ENCODE assay signal across 8 cellular contexts in genomic region chr6:169800668-169801395, GRCh38. TPM values are rescaled to one million over a fixed set of nuclear protein-coding genes. Genes with fewer than 3 reads are reported as not detected.
DNase-seq lines count a peak whose midpoint lies in the region; TF ChIP-seq lines count a peak whose summit lies in the region.

No MANE protein-coding gene starts in this region.

- H3K4me3 ChIP-seq in Caco-2 (ENCODE audit: low read depth, low read length) (no peak overlapping the region), transverse colon (no peak overlapping the region)

- POLR2A ChIA-PET in Caco-2 (lab: Charles Lee), result interaction anchor here (1.0 to 3.4 kb wide), 5 partner anchors 10 to 490 kb away, joined by 4 to 51 read pairs (median 5); partner anchors contain the start of genes DLL1 and ERMARD

- H3K14ac ChIP-seq in H9 (ENCODE audit: insufficient read depth, low read length), result no peak overlapping the region; the same call in 1 of the 2 replicates

- H2BK12ac ChIP-seq in H9 (ENCODE audit: insufficient read length, low read depth, low read length), result no peak overlapping the region

- H3K79me2 ChIP-seq in H9 (ENCODE audit: insufficient read depth, low read length), result no peaks in the 10 kb centered on the region

- H3K27me3 ChIP-seq in Caco-2 (replicated peaks; ENCODE audit: control insufficient read depth, insufficient read depth, low read length), result no peaks in the 10 kb centered on the region
- 0 out of 2 replicates have a peak, but pooled peaks cover 2% of the 10 kb centered on the region for H3K27me3 ChIP-seq in H9 (ENCODE audit: insufficient read depth, low read length)
- no peaks in the 10 kb centered on the region for H3K27me3 ChIP-seq in transverse colon

- H3K27me3 Mint-ChIP-seq in Caco-2 (ENCODE audit: insufficient read depth, unreplicated experiment) (no peaks in the 10 kb centered on the region), H9 (ENCODE audit: low read depth) (peaks cover 27% of the 10 kb centered on the region)

- H3K27ac Mint-ChIP-seq in Caco-2 (ENCODE audit: unreplicated experiment), result peak overlapping the region; percentile 93
- H3K27ac Mint-ChIP-seq in H9, result no peak overlapping the region; a peak in 1 of 7 replicates

- H3K4me1 ChIP-seq in Caco-2, result peaks cover 81% of the 10 kb centered on the region
- no peaks in the 10 kb centered on the region for H3K4me1 ChIP-seq in H9 (ENCODE audit: insufficient read depth, low read length)
- peaks cover 11 to 17% (median 14%) of the 10 kb centered on the region in 4 donors for H3K4me1 ChIP-seq in transverse colon

- no peaks in the 10 kb centered on the region for H4K20me1 ChIP-seq in H9 (ENCODE audit: control insufficient read depth, insufficient read depth, insufficient read length)

- no peak overlapping the region for H4K91ac ChIP-seq in H9 (ENCODE audit: insufficient read length, low read depth, low read length)

- no peak overlapping the region for H2BK20ac ChIP-seq in H9 (ENCODE audit: low read depth, low read length, poor library complexity, severe bottlenecking)

- no peak overlapping the region for H2BK120ac ChIP-seq in H9 (ENCODE audit: low read depth, low read length, poor library complexity, severe bottlenecking)

- intact Hi-C loops in Caco-2 (cut with micrococcal nuclease; ENCODE audit: unreplicated experiment), result loop anchor here (1.0 to 2.0 kb wide), 3 partner anchors 9 to 30 kb away; no protein-coding TSS in a partner anchor
- intact Hi-C loops in transverse colon (cut with DNase I; ENCODE audit: low total_unique reads), result no loop called here

- H3T11ph ChIP-seq in H9 (ENCODE audit: low read length), result no peak overlapping the region

- H3K36me3 ChIP-seq in Caco-2 (ENCODE audit: control insufficient read depth, insufficient read depth, low read length) (peaks cover 2% of the 10 kb centered on the region; the same call in 1 of the 2 replicates), transverse colon (no peaks in the 10 kb centered on the region)

- H4K5ac ChIP-seq in H9 (ENCODE audit: insufficient read length, low read depth, low read length), result no peak overlapping the region

- WGBS in H9 (ENCODE audit: extremely low coverage, insufficient read length, low lambda C conversion rate), result no CpG with 5 or more reads among the region's 13 CpGs
- WGBS in transverse colon (ENCODE audit: low coverage in 1 of 2), 2 donors, result 38 to 43% methylated on average over 3 to 13 of the region's 13 CpGs

- DNase-seq in Caco-2 (peak; percentile 92 to 97), H9 (peak; percentile 32), RPMI7951 (ENCODE audit: low read depth) (peak; percentile 82), iPS-NIHi7 (ENCODE audit: extremely low spot score) (peak; percentile 45), transverse colon (peak; percentile 30), CD1c-positive myeloid dendritic cell (ENCODE audit: extremely low spot score) (no peak), NCI-H2107 treated with DMSO at 0.1 percent for 48 hours (lab: John Stamatoyannopoulos, UW; ENCODE audit: unreplicated experiment) (no peak)
- no peak for DNase-seq in activated CD4-positive, CD25-positive, alpha-beta regulatory T cell (lab: John Stamatoyannopoulos, UW)

- no peak overlapping the region for H2AK5ac ChIP-seq in H9 (ENCODE audit: insufficient read length, low read length)

- H3K27ac ChIP-seq in H9 (ENCODE audit: insufficient read length, low read depth, low read length) (no peak overlapping the region), transverse colon (peak overlapping the region in 2 of 4 donors; percentile 4 to 24)

- no peak overlapping the region for H3K4me2 ChIP-seq in H9 (ENCODE audit: insufficient read depth, insufficient read length, low read length)

- BruUV-seq in Caco-2 (replicated peaks; lab: Mats Ljungman, UMichigan), result TSS peak; percentile 13

- H4K8ac ChIP-seq in H9 (replicated peaks; ENCODE audit: insufficient read length, low read depth, low read length), result no peak overlapping the region

- H3K9me3 Mint-ChIP-seq in Caco-2 (ENCODE audit: unreplicated experiment) (peaks cover 11% of the 10 kb centered on the region), H9 (no peaks in the 10 kb centered on the region; a peak in 2 of 5 replicates)

- in situ Hi-C loops in transverse colon (cut with MboI; ENCODE audit: low pct_ligation_motif_present in 1 of 4, low pct_unique_long_range_greater_than_20kb in 1 of 4, low sequenced_read_pairs in 3 of 4), result loop anchor here in 1 of 4 donors (10.0 kb wide), 1 partner anchor 714 kb away; no protein-coding TSS in a partner anchor

- CTCF ChIA-PET in Caco-2 (lab: Charles Lee), result interaction anchor here (1.0 to 2.3 kb wide), 4 partner anchors 9 to 31 kb away, joined by 3 to 23 read pairs (median 10); no protein-coding TSS in a partner anchor

- H3K56ac ChIP-seq in H9 (ENCODE audit: insufficient read length, low read depth, low read length), result no peak overlapping the region

- no peak overlapping the region for H2AFZ ChIP-seq in H9 (ENCODE audit: low read length)

- H3K23me2 ChIP-seq in H9 (ENCODE audit: insufficient read length, low read depth, low read length, poor library complexity, severe bottlenecking), result no peaks in the 10 kb centered on the region

- H2BK5ac ChIP-seq in H9 (ENCODE audit: insufficient read length, low read length), result no peak overlapping the region

- H3K9ac ChIP-seq in H9 (ENCODE audit: extremely low read depth, insufficient read length, low read length), result no peak overlapping the region

- H3K9me3 ChIP-seq in Caco-2, result no peaks in the 10 kb centered on the region
- no peaks in the 10 kb centered on the region for H3K9me3 ChIP-seq in H9 (ENCODE audit: control insufficient read depth, low read depth, low read length)
- no peaks in the 10 kb centered on the region for H3K9me3 ChIP-seq in transverse colon

- H3K4me3 Mint-ChIP-seq in Caco-2 (ENCODE audit: unreplicated experiment), result peak overlapping the region; percentile 75
- H3K4me3 Mint-ChIP-seq in H9, result no peak overlapping the region

- no peak overlapping the region for H3K4ac ChIP-seq in H9 (ENCODE audit: low read depth, low read length)

- H3K4me1 Mint-ChIP-seq in Caco-2 (ENCODE audit: low read depth, unreplicated experiment), result peaks cover 49% of the 10 kb centered on the region
- H3K4me1 Mint-ChIP-seq in H9, result peaks cover 19 to 22% of the 10 kb centered on the region in 2 experiments

- TF ChIP-seq EP300 in transverse colon (IDR thresholded peaks at IDR 0.05; ENCODE audit: low read depth), result no peak

- H2BK15ac ChIP-seq in H9 (ENCODE audit: low read depth, low read length), result no peak overlapping the region

- H3K79me1 ChIP-seq in H9 (ENCODE audit: insufficient read depth, low read depth, low read length, poor library complexity, severe bottlenecking), result no peaks in the 10 kb centered on the region

- H3K23ac ChIP-seq in H9 (ENCODE audit: insufficient read length, low read depth, low read length), result no peak overlapping the region

- TF ChIP-seq POLR2A in transverse colon (IDR thresholded peaks at IDR 0.05), result no peak

- H3K36me3 Mint-ChIP-seq in Caco-2 (ENCODE audit: insufficient read depth, unreplicated experiment) (peaks cover 32% of the 10 kb centered on the region), H9 (ENCODE audit: insufficient read depth in 1 of 3, low read depth in 3 of 3) (no peaks in the 10 kb centered on the region)

- no peak overlapping the region for H3K18ac ChIP-seq in H9 (ENCODE audit: insufficient read length, low read depth, low read length)

- TF ChIP-seq CTCF in Caco-2 (IDR thresholded peaks at IDR 0.05; ENCODE audit: insufficient read depth in 1 of 2, low read depth in 1 of 2, low read length in 1 of 2, severe bottlenecking in 1 of 2, unreplicated experiment in 1 of 2), result no peak
- no peak for TF ChIP-seq CTCF in H9 (conservative IDR thresholded peaks at IDR 0.05)
- TF ChIP-seq CTCF in transverse colon (IDR thresholded peaks at IDR 0.05), result no peak

RNA-seq across cellular contexts. Expression of gene ERMARD, which starts 49.4 kb away (rescaled TPM):
- total RNA-seq in Caco-2 (2022) (17.0 and 25.3 TPM in 2 replicates), H9 (2021) (11.7 and 13.6 TPM in 2 replicates), transverse colon (10 to 100 TPM; 15.7 to 29.5 (median 20.8) TPM)
- total RNA-seq in RPMI7951 (2014; rRNA removed; shearing (Covaris generic)), result 15.6 and 15.9 TPM in 2 replicates

RNA-seq across cellular contexts. Expression of gene DYNLT2, which starts 49.5 kb away (rescaled TPM):
- total RNA-seq in Caco-2 (2022), result 2.4 and 2.6 TPM in 2 replicates
- total RNA-seq in H9 (2021), result 1.3 and 1.8 TPM in 2 replicates
- 1.8 and 2.0 TPM in 2 replicates for total RNA-seq in RPMI7951 (2014; rRNA removed; shearing (Covaris generic))
- 1 to 10 TPM; 3.3 to 7.5 (median 4.4) TPM for total RNA-seq in transverse colon

Comparison
In these comparisons a context has a peak if more than half of its experiments do, and no peak if none do; other contexts are left out.
1. DNase-seq: peak in Caco-2 (2 of 2), H9 (single experiment), RPMI7951 (single experiment), iPS-NIHi7 (single experiment) and transverse colon (single experiment); none in activated CD4-positive, CD25-positive, alpha-beta regulatory T cell (0 of 4), CD1c-positive myeloid dendritic cell (single experiment) and NCI-H2107 treated with DMSO at 0.1 percent for 48 hours (single experiment).